18 cellular contexts compared by ENCODE assay signal in genomic region chr5:91132552-91132951, GRCh38.
DNase-seq lines count a peak whose midpoint lies in the region; ATAC-seq, FAIRE-seq and TF ChIP-seq lines count a peak whose summit lies in the region.
"Had no signal": no experiment of that assay in that cellular context is flagged by ENCODE, and none has a peak within 500 bp of the region (broad histone marks: within the 10 kb centered on the region; RNA-seq: fewer than 3 reads in every experiment).

No MANE protein-coding gene starts in this region.

- no peak for TF ChIP-seq CTCF in breast epithelium (IDR thresholded peaks at IDR 0.05)

- DNase-seq in GM12892 (ENCODE audit: insufficient read length) = no peak
- peak; percentile 14 for DNase-seq in germinal center (ENCODE audit: low spot score)
- no peak for DNase-seq in NCI-H2081 treated with DMSO at 0.1 percent for 48 hours (lab: John Stamatoyannopoulos, UW)
- DNase-seq in breast epithelium (ENCODE audit: low spot score in 2 of 2) = no peak
- DNase-seq in HAP-1 (ENCODE audit: low spot score in 2 of 2) = no peak
- DNase-seq: activated CD4-positive, alpha-beta T cell treated with anti-CD3 and anti-CD28 coated beads, Interleukin-2, amount 50 U/mL, for 1 hour; activated T-cell treated with anti-CD3 and anti-CD28 coated beads, Interleukin-2, amount 50 U/mL, for 48 hours; COR-L47; head of caudate nucleus; kidney; MV-4-11; occipital lobe; SHP77; stimulated activated naive CD8-positive, alpha-beta T cell treated with anti-CD3 and anti-CD28 coated beads, Interleukin-15, amount 100 ng/mL, for 72 hours had no signal

- H3K36me3 ChIP-seq in breast epithelium (no peaks in the 10 kb centered on the region), HAP-1 (replicated peaks) (no peaks in the 10 kb centered on the region)
- H3K36me3 ChIP-seq: vagina had no signal

- peaks cover 4 to 7% of the 10 kb centered on the region in 2 donors for H3K4me1 ChIP-seq in breast epithelium
- peaks cover 17% of the 10 kb centered on the region for H3K4me1 ChIP-seq in HAP-1

- ATAC-seq in GM21786 (IDR thresholded peaks at IDR 0.05; ENCODE audit: unreplicated experiment) = peak; percentile 54
- peak; percentile 65 for ATAC-seq in HG03342 (IDR thresholded peaks at IDR 0.05; ENCODE audit: unreplicated experiment)
- ATAC-seq in HG03025 (IDR thresholded peaks at IDR 0.05; ENCODE audit: low FRiP score, unreplicated experiment) = no peak
- ATAC-seq: stimulated activated naive CD8-positive, alpha-beta T cell treated with anti-CD3 and anti-CD28 coated beads, Interleukin-15, amount 100 ng/mL, for 72 hours had no signal

- peak overlapping the region in 1 of 2 donors; percentile 8 for H3K27ac ChIP-seq in breast epithelium
- H3K27ac ChIP-seq: vagina had no signal

- no peak overlapping the region for H3K4me3 ChIP-seq in breast epithelium
- H3K4me3 ChIP-seq in HAP-1 = no peak overlapping the region
- H3K4me3 ChIP-seq: vagina had no signal

- H3K27me3 ChIP-seq in breast epithelium (no peaks in the 10 kb centered on the region), HAP-1 (ENCODE audit: low read depth) (no peaks in the 10 kb centered on the region)
- H3K27me3 ChIP-seq: vagina had no signal

- intact Hi-C loops in breast epithelium (cut with DNase I; ENCODE audit: low total_unique reads) = no loop called here

- FAIRE-seq in GM12892 (lab: Jason Lieb, UNC) = peak; percentile 86
- FAIRE-seq: kidney had no signal

- in situ Hi-C loops in HAP-1 (cut with MboI; ENCODE audit: low sequenced_read_pairs) = no loop called here

- H3K9me3 ChIP-seq in breast epithelium (no peaks in the 10 kb centered on the region), HAP-1 (no peaks in the 10 kb centered on the region)
- H3K9me3 ChIP-seq: vagina had no signal

- TF ChIP-seq POLR2A in GM12892 (IDR thresholded peaks at IDR 0.05; ENCODE audit: low read depth, low read length) = no peak
- TF ChIP-seq POLR2A in breast epithelium (IDR thresholded peaks at IDR 0.05) = no peak
